20 cellular contexts compared by ENCODE assay signal in the genomic region with DNA sequence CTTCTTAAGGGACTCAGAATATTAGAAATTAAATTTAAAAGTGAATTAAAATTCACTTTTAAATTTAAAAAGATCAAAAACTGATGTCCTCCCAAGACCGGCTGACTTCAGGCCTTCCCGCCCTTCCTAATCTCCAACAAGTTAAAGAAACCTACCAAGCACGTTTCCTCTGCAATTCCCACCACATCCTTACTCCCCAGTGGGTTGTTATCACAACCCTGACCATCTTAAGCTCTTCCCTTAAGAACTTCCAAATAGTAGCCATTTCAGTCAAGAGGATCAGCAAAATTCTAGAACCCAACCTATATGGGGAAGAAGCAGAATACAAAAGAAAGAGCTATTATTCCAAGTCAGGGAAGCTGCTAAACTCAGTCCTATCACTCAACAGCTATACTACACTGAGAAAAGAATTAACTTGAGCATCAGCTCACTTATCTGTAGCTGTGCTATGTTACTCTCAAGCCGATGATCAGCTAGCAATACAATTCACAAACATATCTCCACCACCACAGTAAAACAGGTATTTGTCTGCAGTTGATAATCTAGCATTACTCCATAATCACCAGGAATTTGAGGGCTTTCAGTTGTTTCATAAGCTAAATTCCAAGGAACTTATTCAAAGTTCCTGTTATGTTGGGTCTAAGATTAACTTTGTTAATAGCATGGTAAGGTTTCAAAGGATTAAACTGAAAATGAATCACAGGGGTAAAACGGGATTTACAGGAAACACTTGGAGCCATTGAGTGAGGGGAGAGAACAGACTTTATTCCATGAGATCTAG. TPM values are rescaled to one million over a fixed set of nuclear protein-coding genes. Genes with fewer than 3 reads are reported as not detected.
A peak's percentile ranks its signal among the peaks of the same experiment; 100 is the strongest.
DNase-seq lines count a peak whose midpoint lies in the region; ATAC-seq, FAIRE-seq and TF ChIP-seq lines count a peak whose summit lies in the region.
"Had no signal": no experiment of that assay in that cellular context is flagged by ENCODE, and none has a peak within 500 bp of the region (broad histone marks: within the 10 kb centered on the region; RNA-seq: fewer than 3 reads in every experiment).

No MANE protein-coding gene starts in this region.

- no peak for FAIRE-seq in endothelial cell of umbilical vein (lab: Jason Lieb, UNC)

- H3K4me3 ChIP-seq in AG09309 (ENCODE audit: control insufficient read depth, low read depth, low read length) (no peak overlapping the region), PC-3 (ENCODE audit: low read length) (no peak overlapping the region), endothelial cell of umbilical vein (replicated peaks in 1 of 3; ENCODE audit: insufficient read depth in 1 of 3, low read depth in 1 of 3, low read length in 3 of 3) (no peak overlapping the region)
- H3K4me3 ChIP-seq: ovary, SJSA1 had no signal

- no peak for ATAC-seq in PC-3
- ATAC-seq in GM21360 (IDR thresholded peaks at IDR 0.05; ENCODE audit: unreplicated experiment) = no peak
- ATAC-seq in HG02588 (IDR thresholded peaks at IDR 0.05; ENCODE audit: unreplicated experiment) = no peak
- ATAC-seq: foreskin keratinocyte; stimulated activated naive B cell treated with anti-CD40 and anti-IgM and Interleukin-4, amounts not matched to agents 10 μg/mL and 1 μg/mL and 100 μg/mL, for 72 hours had no signal

- no peak for TF ChIP-seq CTCF in AG09309 (IDR thresholded peaks at IDR 0.05; ENCODE audit: control insufficient read depth, insufficient read depth, low read depth, low read length, missing control alignments)
- TF ChIP-seq CTCF in PC-3 (conservative IDR thresholded peaks at IDR 0.05; ENCODE audit: low read depth, low read length) = no peak
- TF ChIP-seq CTCF in endothelial cell of umbilical vein (IDR thresholded peaks at IDR 0.05; ENCODE audit: extremely low read depth in 1 of 2, insufficient read depth in 1 of 2, low read depth in 1 of 2, low read length in 2 of 2) = no peak

- TF ChIP-seq POLR2A in endothelial cell of umbilical vein (IDR thresholded peaks at IDR 0.05; ENCODE audit: low read depth, low read length) = no peak

- dilution Hi-C loops in endothelial cell of umbilical vein (cut with MboI; ENCODE audit: extremely low pct_ligation_motif_present, low sequenced_read_pairs) = no loop called here

- no peak overlapping the region for H3K9ac ChIP-seq in PC-3 (ENCODE audit: low read length)
- no peak overlapping the region for H3K9ac ChIP-seq in endothelial cell of umbilical vein (replicated peaks; ENCODE audit: extremely low read depth, insufficient read depth, low read length)

- H4K20me1 ChIP-seq in PC-3 (ENCODE audit: low read length) (no peaks in the 10 kb centered on the region), endothelial cell of umbilical vein (replicated peaks; ENCODE audit: control insufficient read depth, extremely low read depth, insufficient read depth, low read length) (no peaks in the 10 kb centered on the region)

- DNase-seq in AG09309 (ENCODE audit: low read depth) (peak; percentile 63), PC-3 (peak; percentile 75), endothelial cell of umbilical vein (ENCODE audit: low read depth, low spot score) (peak; percentile 66), myocyte (ENCODE audit: low read depth) (peak; percentile 34), NCI-H2081 (lab: John Stamatoyannopoulos, UW) (no peak)
- no peak for DNase-seq in activated CD4-positive, alpha-beta T cell treated with anti-CD3 and anti-CD28 coated beads, Interleukin-2, amount 50 U/mL, for 4 hours
- DNase-seq: activated T-cell treated with anti-CD3 and anti-CD28 coated beads, Interleukin-2, amount 50 U/mL, for 48 hours; C1 segment of cervical spinal cord; caudate nucleus; NCI-H1105 treated with DMSO at 0.1 percent for 48 hours; NCI-H69; ovary; stimulated activated CD4-positive, alpha-beta T cell treated with anti-CD3 and anti-CD28 coated beads, Interleukin-4, amount 100 ng/mL, for 1 hour; stimulated activated naive B cell treated with anti-CD40 and anti-IgM and Interleukin-4, amounts not matched to agents 10 μg/mL and 1 μg/mL and 100 μg/mL, for 72 hours had no signal

- H3K4me1 ChIP-seq in PC-3 (ENCODE audit: insufficient read depth, low read length) = peaks cover 48% of the 10 kb centered on the region
- peaks cover 15% of the 10 kb centered on the region for H3K4me1 ChIP-seq in endothelial cell of umbilical vein (ENCODE audit: control insufficient read depth, extremely low read depth, insufficient read depth, low read length)

- CTCF ChIA-PET in PC-3 (lab: Charles Lee) (interaction anchor here (0.6 kb wide), 1 partner anchor 211 kb away, joined by 4 read pairs; no protein-coding TSS in a partner anchor), endothelial cell of umbilical vein (lab: Charles Lee) (interaction anchor here (0.7 to 1.1 kb wide), 5 partner anchors 8 to 108 kb away, joined by 3 to 5 read pairs (median 3); a partner anchor contains a TSS)

- H3K9me2 ChIP-seq in PC-3 (replicated peaks; ENCODE audit: low read length) = no peaks in the 10 kb centered on the region

- peaks cover 23% of the 10 kb centered on the region; the same call in 1 of the 2 replicates for H3K36me3 ChIP-seq in PC-3 (ENCODE audit: low read depth, low read length)
- no peaks in the 10 kb centered on the region for H3K36me3 ChIP-seq in endothelial cell of umbilical vein (ENCODE audit: control insufficient read depth in 2 of 2, extremely low read depth in 1 of 2, insufficient read depth in 2 of 2, low read length in 2 of 2)
- H3K36me3 ChIP-seq: ovary, SJSA1 had no signal

- H2AFZ ChIP-seq in PC-3 (ENCODE audit: low read length) (no peak overlapping the region), endothelial cell of umbilical vein (ENCODE audit: low read depth, low read length) (no peak overlapping the region)

- H3F3A ChIP-seq in PC-3 (ENCODE audit: low read length, unreplicated experiment) = no peaks in the 10 kb centered on the region

- H3K27me3 ChIP-seq in PC-3 (ENCODE audit: low read length) (no peaks in the 10 kb centered on the region), endothelial cell of umbilical vein (ENCODE audit: control insufficient read depth in 2 of 2, insufficient read depth in 2 of 2, low read length in 2 of 2) (no peaks in the 10 kb centered on the region)
- H3K27me3 ChIP-seq: foreskin keratinocyte, ovary, SJSA1 had no signal

- H3K9me1 ChIP-seq in endothelial cell of umbilical vein (replicated peaks; ENCODE audit: control insufficient read depth, extremely low read depth, insufficient read depth, low read length) = no peaks in the 10 kb centered on the region

- H3K79me2 ChIP-seq in PC-3 (ENCODE audit: low read length) = peaks cover 59% of the 10 kb centered on the region
- H3K79me2 ChIP-seq in endothelial cell of umbilical vein (ENCODE audit: control insufficient read depth, insufficient read depth, low read length) = no peaks in the 10 kb centered on the region

- H3K4me2 ChIP-seq in PC-3 (ENCODE audit: low read length) (peak overlapping the region; percentile 48), endothelial cell of umbilical vein (ENCODE audit: insufficient read depth, low read length) (no peak overlapping the region)

- H3K9me3 ChIP-seq in PC-3 (ENCODE audit: low read length) = no peaks in the 10 kb centered on the region
- no peaks in the 10 kb centered on the region for H3K9me3 ChIP-seq in endothelial cell of umbilical vein (replicated peaks; ENCODE audit: control insufficient read depth, insufficient read depth, low read length)
- H3K9me3 ChIP-seq: ovary, SJSA1 had no signal

- POLR2A ChIA-PET in PC-3 (lab: Charles Lee; ENCODE audit: unreplicated experiment) (interaction anchor here (0.7 kb wide), 1 partner anchor 49 kb away, joined by 3 read pairs; no protein-coding TSS in a partner anchor), endothelial cell of umbilical vein (lab: Charles Lee) (interaction anchor here (0.6 kb wide), 1 partner anchor 529 kb away, joined by 3 read pairs; no protein-coding TSS in a partner anchor)

- no TSS peak for BruUV-seq in PC-3 (replicated peaks; lab: Mats Ljungman, UMichigan)
- BruUV-seq in endothelial cell of umbilical vein (replicated peaks; lab: Mats Ljungman, UMichigan) = no TSS peak

- intact Hi-C loops in PC-3 (cut with micrococcal nuclease) (no loop called here), endothelial cell of umbilical vein (cut with micrococcal nuclease) (no loop called here)

- H3K27ac ChIP-seq in PC-3 (ENCODE audit: low read length) = peak overlapping the region; percentile 12
- no peak overlapping the region for H3K27ac ChIP-seq in endothelial cell of umbilical vein (ENCODE audit: insufficient read depth, low read depth, low read length)
- H3K27ac ChIP-seq: foreskin keratinocyte, ovary, SJSA1 had no signal

RNA-seq across cellular contexts. Expression of a gene that starts 14.3 kb away (rescaled TPM):
- 16.1 and 24.9 TPM in 2 replicates for total RNA-seq in PC-3 (2014; rRNA removed)
- total RNA-seq in endothelial cell of umbilical vein = 24.6 and 25.4 TPM in 2 replicates
- 18.9 and 22.5 TPM in 2 replicates for polyA plus RNA-seq in endothelial cell of umbilical vein
- polyA plus RNA-seq in endothelial cell of umbilical vein (2011; cell fraction: cytosol; rRNA removed) = 13.2 and 14.0 TPM in 2 replicates
- polyA plus RNA-seq in endothelial cell of umbilical vein (2011; cell fraction: nucleus; rRNA removed) = 131 and 151 TPM in 2 replicates
- 17.9 and 20.6 TPM in 2 replicates for polyA plus RNA-seq in endothelial cell of umbilical vein (2012)
- 26.3 and 32.6 TPM in 2 replicates for polyA minus RNA-seq in endothelial cell of umbilical vein
- polyA minus RNA-seq in endothelial cell of umbilical vein (2011; cell fraction: cytosol; rRNA and poly(A)+ RNA removed) = 9.6 TPM
- 29.7 and 43.5 TPM in 2 replicates for polyA minus RNA-seq in endothelial cell of umbilical vein (2011; cell fraction: nucleus; rRNA and poly(A)+ RNA removed)
- 15.5 and 16.7 TPM in 2 replicates for total RNA-seq in myocyte
- 27.4 TPM for polyA plus RNA-seq in myocyte (2012)

RNA-seq across cellular contexts. Expression of a gene that starts 28.2 kb away (rescaled TPM):
- not detected in 2 replicates for total RNA-seq in PC-3 (2014; rRNA removed)
- total RNA-seq in endothelial cell of umbilical vein = not detected in 2 replicates
- not detected in 2 replicates for polyA plus RNA-seq in endothelial cell of umbilical vein
- not detected in 2 replicates for polyA plus RNA-seq in endothelial cell of umbilical vein (2011; cell fraction: cytosol; rRNA removed)
- not detected in 2 replicates for polyA plus RNA-seq in endothelial cell of umbilical vein (2011; cell fraction: nucleus; rRNA removed)
- polyA plus RNA-seq in endothelial cell of umbilical vein (2012) = not detected in 2 replicates
- not detected in 2 replicates for polyA minus RNA-seq in endothelial cell of umbilical vein
- polyA minus RNA-seq in endothelial cell of umbilical vein (2011; cell fraction: cytosol; rRNA and poly(A)+ RNA removed) = not detected
- polyA minus RNA-seq in endothelial cell of umbilical vein (2011; cell fraction: nucleus; rRNA and poly(A)+ RNA removed) = not detected in 2 replicates
- not detected in 2 replicates for total RNA-seq in myocyte
- not detected for polyA plus RNA-seq in myocyte (2012)
- total RNA-seq: foreskin keratinocyte, G401, lower leg skin, SJSA1 had no signal
- polyA plus RNA-seq: foreskin keratinocyte, ovary had no signal

RNA-seq across cellular contexts. Expression of a gene that starts 49.5 kb away (rescaled TPM):
- total RNA-seq in PC-3 (2014; rRNA removed) (not detected in 2 replicates), endothelial cell of umbilical vein (not detected in 2 replicates), myocyte (not detected in 2 replicates)
- not detected in 2 replicates for polyA plus RNA-seq in endothelial cell of umbilical vein
- not detected in 2 replicates for polyA plus RNA-seq in endothelial cell of umbilical vein (2011; cell fraction: cytosol; rRNA removed)
- polyA plus RNA-seq in endothelial cell of umbilical vein (2011; cell fraction: nucleus; rRNA removed) = not detected in 2 replicates
- not detected in 2 replicates for polyA plus RNA-seq in endothelial cell of umbilical vein (2012)
- not detected in 2 replicates for polyA minus RNA-seq in endothelial cell of umbilical vein
- polyA minus RNA-seq in endothelial cell of umbilical vein (2011; cell fraction: cytosol; rRNA and poly(A)+ RNA removed) = not detected
- polyA minus RNA-seq in endothelial cell of umbilical vein (2011; cell fraction: nucleus; rRNA and poly(A)+ RNA removed) = not detected in 2 replicates
- not detected for polyA plus RNA-seq in myocyte (2012)
- total RNA-seq: foreskin keratinocyte, G401, lower leg skin, ovary, SJSA1 had no signal
- polyA plus RNA-seq: foreskin keratinocyte, ovary had no signal

Comparison
In these comparisons a context has a peak if more than half of its experiments do, and no peak if none do; other contexts are left out.
1. DNase-seq: peak in AG09309 (single experiment), PC-3 (single experiment), endothelial cell of umbilical vein (single experiment) and myocyte (single experiment); none in activated CD4-positive, alpha-beta T cell treated with anti-CD3 and anti-CD28 coated beads, Interleukin-2, amount 50 U/mL, for 4 hours (0 of 2) and NCI-H2081 (0 of 2).